In the genomic region with DNA sequence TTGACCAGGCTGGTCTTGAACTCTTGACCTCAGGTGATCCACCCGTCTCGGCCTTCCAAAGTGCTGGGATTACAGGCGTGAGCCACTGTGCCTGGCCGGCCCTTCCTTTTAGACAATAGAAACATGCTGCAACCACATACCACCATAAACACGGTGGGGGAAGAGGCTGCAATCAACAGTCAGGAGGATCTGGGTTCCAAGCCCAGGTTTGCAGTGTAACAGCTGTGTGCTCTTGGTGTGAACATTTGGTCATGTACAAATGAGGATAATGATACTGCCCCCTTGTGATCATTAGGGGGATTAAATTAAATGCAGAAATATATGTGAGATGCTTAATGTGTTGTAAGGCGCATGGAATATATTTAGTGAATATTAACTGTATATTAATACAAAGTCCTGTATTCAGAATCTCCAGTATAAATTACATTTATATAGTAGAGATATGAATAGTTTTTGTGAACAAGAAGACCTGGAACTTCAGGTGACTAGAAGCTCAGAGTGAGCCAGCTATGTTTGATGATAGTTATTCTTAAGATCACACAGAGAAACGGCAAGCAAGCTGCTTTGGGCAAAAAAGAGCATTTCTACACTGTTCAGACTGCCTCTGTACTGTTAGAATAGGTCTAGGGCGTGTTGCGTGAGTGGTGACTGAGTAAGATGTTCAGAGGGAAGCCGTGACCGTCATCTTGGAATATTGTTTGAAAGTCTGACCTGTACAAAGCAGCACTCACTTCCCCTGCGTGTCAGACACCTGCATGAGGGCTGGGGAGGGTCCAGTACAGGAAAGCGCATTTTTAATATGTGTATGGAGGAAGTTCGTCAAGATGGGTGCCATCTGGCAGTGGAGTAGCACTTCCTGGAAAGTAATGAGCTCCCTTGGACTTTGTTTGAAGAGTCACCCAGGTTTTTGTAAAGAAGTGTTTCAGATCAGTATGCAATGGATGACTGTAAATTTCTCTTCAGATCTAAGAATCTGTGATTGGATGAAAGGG, we compare ENCODE assay signal across 8 cellular contexts.
DNase-seq lines count a peak whose midpoint lies in the region; ATAC-seq and TF ChIP-seq lines count a peak whose summit lies in the region.

No MANE protein-coding gene starts in this region.

- TF ChIP-seq CTCF in GM20000 (IDR thresholded peaks at IDR 0.05; ENCODE audit: extremely low read depth, missing control alignments) (peak; percentile 16), NB4 (IDR thresholded peaks at IDR 0.05; ENCODE audit: low read depth, low read length) (peak; percentile 38), WERI-Rb-1 (IDR thresholded peaks at IDR 0.05; ENCODE audit: low read depth, low read length) (peak; percentile 34; the same call in 1 of the 2 replicates), hepatocyte (IDR thresholded peaks at IDR 0.05; ENCODE audit: poor library complexity) (peak; percentile 49), testis (IDR thresholded peaks at IDR 0.05) (peak; percentile 35 to 60 (median 60))

- peaks cover 13% of the 10 kb centered on the region for H4K20me1 ChIP-seq in hepatocyte (ENCODE audit: insufficient read depth, poor library complexity, severe bottlenecking)

- DNase-seq in DMS114 treated with DMSO at 0.1 percent for 48 hours (lab: John Stamatoyannopoulos, UW; ENCODE audit: unreplicated experiment) (peak; percentile 45), GM20000 (ENCODE audit: low spot score) (peak; percentile 65), NB4 (ENCODE audit: low read depth) (peak; percentile 88), WERI-Rb-1 (no peak), hepatocyte (ENCODE audit: low spot score) (peak; percentile 43), testis (no peak)

- intact Hi-C loops in testis (cut with DNase I; ENCODE audit: low total_unique reads): loop anchor here (5.0 kb wide), 1 partner anchor 65 kb away; no protein-coding TSS in a partner anchor

- H3K36me3 ChIP-seq in WERI-Rb-1 (no peaks in the 10 kb centered on the region), hepatocyte (replicated peaks; ENCODE audit: insufficient read depth, low read depth) (no peaks in the 10 kb centered on the region), testis (ENCODE audit: low read depth, missing control alignments) (no peaks in the 10 kb centered on the region)

- no peak overlapping the region for H3K4me2 ChIP-seq in hepatocyte

- H3K4me1 ChIP-seq in hepatocyte (ENCODE audit: insufficient read depth) (peaks cover 2% of the 10 kb centered on the region), testis (peaks cover 27% of the 10 kb centered on the region)

- no peaks in the 10 kb centered on the region for H3K27me3 ChIP-seq in WERI-Rb-1 (ENCODE audit: insufficient read depth, low read depth, severe bottlenecking)
- H3K27me3 ChIP-seq in hepatocyte: no peaks in the 10 kb centered on the region
- H3K27me3 ChIP-seq in testis: no peaks in the 10 kb centered on the region

- peaks cover 76% of the 10 kb centered on the region for H3K79me2 ChIP-seq in hepatocyte

- no peak overlapping the region for H2AFZ ChIP-seq in hepatocyte

- H3K4me3 ChIP-seq in NB4 (ENCODE audit: low read depth, low read length) (no peak overlapping the region), WERI-Rb-1 (ENCODE audit: low read depth, low read length) (no peak overlapping the region), hepatocyte (no peak overlapping the region), testis (no peak overlapping the region)

- 86% methylated on average over 14 of the region's 14 CpGs for WGBS in hepatocyte (ENCODE audit: low lambda C conversion rate, missing lambda C conversion rate)
- 78 to 79% methylated on average over 14 of the region's 14 CpGs for WGBS in testis, 2 donors

- ATAC-seq in GM18873 (IDR thresholded peaks at IDR 0.05; ENCODE audit: low FRiP score, unreplicated experiment) (no peak), GM21737 (IDR thresholded peaks at IDR 0.05; ENCODE audit: unreplicated experiment) (no peak)

- H3K9me2 ChIP-seq in hepatocyte (replicated peaks; ENCODE audit: insufficient read depth): no peaks in the 10 kb centered on the region

- TF ChIP-seq POLR2A in NB4 (IDR thresholded peaks at IDR 0.05; ENCODE audit: extremely low read depth, insufficient read length) (no peak), testis (IDR thresholded peaks at IDR 0.05) (no peak)

- H3K27ac ChIP-seq in WERI-Rb-1: no peak overlapping the region
- no peak overlapping the region for H3K27ac ChIP-seq in hepatocyte
- H3K27ac ChIP-seq in testis: no peak overlapping the region

- H3K9me3 ChIP-seq in WERI-Rb-1 (ENCODE audit: severe bottlenecking) (no peaks in the 10 kb centered on the region), hepatocyte (ENCODE audit: low read depth) (no peaks in the 10 kb centered on the region), testis (no peaks in the 10 kb centered on the region)

Comparison
In these comparisons a context has a peak if more than half of its experiments do, and no peak if none do; other contexts are left out.
1. DNase-seq: peak in DMS114 treated with DMSO at 0.1 percent for 48 hours (single experiment), GM20000 (single experiment), NB4 (single experiment) and hepatocyte (single experiment); none in WERI-Rb-1 (single experiment) and testis (single experiment).
2. Peak in every context shown above with its lines, with median percentiles within 50 percentile points of each other: CTCF ChIP-seq.